8 cellular contexts compared by ENCODE assay signal in the genomic region with DNA sequence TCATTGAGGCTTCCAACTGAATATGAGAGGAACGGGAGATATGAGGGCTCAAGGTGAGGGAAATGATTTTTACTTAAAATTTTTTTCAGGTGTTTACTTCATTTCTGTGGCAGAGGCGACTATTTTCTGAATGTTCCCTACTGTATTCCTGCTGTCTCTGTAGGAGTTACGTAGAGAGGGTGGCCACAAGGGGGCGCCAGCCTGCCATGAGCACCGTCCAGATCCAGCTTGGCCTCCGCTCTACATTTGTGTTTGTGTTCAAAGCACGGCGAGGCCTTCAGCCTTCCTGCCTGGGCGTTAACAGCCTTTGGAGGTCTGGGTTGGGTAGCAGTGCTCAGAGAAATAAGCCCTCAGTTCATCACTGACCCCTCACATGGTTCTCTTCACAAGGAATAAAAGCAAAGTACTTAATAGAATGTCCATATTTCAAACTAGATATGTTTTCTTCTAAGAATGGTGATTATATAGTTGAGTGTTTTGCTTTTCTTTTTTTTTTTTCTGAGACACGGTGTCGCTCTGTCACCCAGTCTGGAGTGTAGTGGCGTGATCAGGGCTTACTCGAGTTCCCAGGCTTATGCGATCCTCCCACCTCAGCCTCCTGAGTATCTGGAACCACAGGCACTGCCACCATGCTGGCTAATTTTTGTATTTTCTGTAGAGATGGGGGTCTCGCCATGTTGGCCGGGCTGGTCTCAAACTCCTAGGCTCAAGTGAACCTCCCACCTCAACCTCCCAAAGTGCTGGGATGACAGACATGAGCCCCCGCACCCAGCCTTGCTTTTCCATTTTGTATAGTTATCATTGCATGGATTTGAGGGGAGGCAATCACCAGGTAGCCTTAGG. TPM values are rescaled to one million over a fixed set of nuclear protein-coding genes. Genes with fewer than 3 reads are reported as not detected.
DNase-seq lines count a peak whose midpoint lies in the region; ATAC-seq, FAIRE-seq and TF ChIP-seq lines count a peak whose summit lies in the region.

No MANE protein-coding gene starts in this region.

- peak overlapping the region; percentile 89 for H3K27ac Mint-ChIP-seq in chondrocyte (ENCODE audit: unreplicated experiment)

- peak; percentile 83 for DNase-seq in AG10803 (ENCODE audit: low read depth)
- peak; percentile 66 for DNase-seq in H54 (ENCODE audit: insufficient read length, low spot score)
- peak; percentile 69 to 94 for DNase-seq in NCI-H446 (lab: John Stamatoyannopoulos, UW)
- DNase-seq in activated CD4-positive, alpha-beta T cell treated with anti-CD3 and anti-CD28 coated beads for 4 hours: peak; percentile 76 to 77
- DNase-seq in chondrocyte (ENCODE audit: low spot score): no peak
- peak; percentile 92 for DNase-seq in left kidney (ENCODE audit: low read depth, low spot score)
- DNase-seq in stimulated activated CD4-positive, alpha-beta T cell treated with anti-CD3 and anti-CD28 coated beads, Interleukin-2, amount 100 ng/mL, for 24 hours: peak; percentile 85

- no peaks in the 10 kb centered on the region for H3K9me3 Mint-ChIP-seq in chondrocyte (ENCODE audit: low read depth)

- no peak overlapping the region for H3K4me3 ChIP-seq in AG10803 (ENCODE audit: low read length)

- no peaks in the 10 kb centered on the region for H3K27me3 Mint-ChIP-seq in chondrocyte (ENCODE audit: low read depth)

- no peak for TF ChIP-seq POLR2A in H54 (IDR thresholded peaks at IDR 0.05; ENCODE audit: low read depth, low read length)

- peaks cover 27% of the 10 kb centered on the region for H3K36me3 Mint-ChIP-seq in chondrocyte (ENCODE audit: low read depth)

- no peak overlapping the region for H3K4me3 Mint-ChIP-seq in chondrocyte (ENCODE audit: unreplicated experiment)

- ATAC-seq in HG03139 (IDR thresholded peaks at IDR 0.05; ENCODE audit: unreplicated experiment): no peak

- peak; percentile 85 for FAIRE-seq in H54 (lab: Jason Lieb, UNC)

- TF ChIP-seq CTCF in AG10803 (conservative IDR thresholded peaks at IDR 0.05; ENCODE audit: low read length): peak; percentile 94
- TF ChIP-seq CTCF in chondrocyte (IDR thresholded peaks at IDR 0.05): peak; percentile 96

- peaks cover 21% of the 10 kb centered on the region for H3K4me1 Mint-ChIP-seq in chondrocyte (ENCODE audit: low read depth)

RNA-seq across cellular contexts. Expression of a gene that starts 22.3 kb away (rescaled TPM):
- 81.0 to 141 TPM (median 139 TPM) in 3 replicates for total RNA-seq in chondrocyte

RNA-seq across cellular contexts. Expression of a gene that starts 28.6 kb away (rescaled TPM):
- 9.9 to 10.3 TPM (median 10.0 TPM) in 3 replicates for total RNA-seq in chondrocyte
